8 cellular contexts compared by ENCODE assay signal in genomic region chr13:45108716-45109706, GRCh38. TPM values are rescaled to one million over a fixed set of nuclear protein-coding genes. Genes with fewer than 3 reads are reported as not detected.
A peak's percentile ranks its signal among the peaks of the same experiment; 100 is the strongest.
DNase-seq lines count a peak whose midpoint lies in the region; ATAC-seq and TF ChIP-seq lines count a peak whose summit lies in the region.

No MANE protein-coding gene starts in this region.

- no peak overlapping the region for H3K27ac Mint-ChIP-seq in T-helper 2 cell treated with Interferon-gamma antibody and Interleukin-4, amounts not matched to agents 5 μg/mL and 100 μg/mL, for 36 hours

- no peaks in the 10 kb centered on the region for H3K36me3 Mint-ChIP-seq in T-helper 2 cell treated with Interferon-gamma antibody and Interleukin-4, amounts not matched to agents 5 μg/mL and 100 μg/mL, for 36 hours (ENCODE audit: low read depth)

- H3K4me2 ChIP-seq in smooth muscle cell: no peak overlapping the region

- peak; percentile 14 for DNase-seq in T-helper 2 cell treated with Interferon-gamma antibody and Interleukin-4, amounts not matched to agents 5 μg/mL and 100 μg/mL, for 36 hours (ENCODE audit: low spot score)
- DNase-seq in myocyte (ENCODE audit: low read depth): peak; percentile 67
- no peak for DNase-seq in globus pallidus (ENCODE audit: low spot score)
- DNase-seq in DMS153 (lab: John Stamatoyannopoulos, UW): no peak
- DNase-seq in iPS-NIHi11 (ENCODE audit: low spot score): no peak
- DNase-seq in smooth muscle cell (lab: John Stamatoyannopoulos, UW; ENCODE audit: unreplicated experiment): no peak

- no peaks in the 10 kb centered on the region for H3F3A ChIP-seq in smooth muscle cell (ENCODE audit: low read depth)

- no peak overlapping the region for H3K4me3 ChIP-seq in smooth muscle cell

- no peaks in the 10 kb centered on the region for H3K4me1 ChIP-seq in smooth muscle cell (ENCODE audit: low read depth)

- no peak overlapping the region for H3K4me3 Mint-ChIP-seq in T-helper 2 cell treated with Interferon-gamma antibody and Interleukin-4, amounts not matched to agents 5 μg/mL and 100 μg/mL, for 36 hours

- H3K27me3 ChIP-seq in smooth muscle cell (ENCODE audit: low read depth): no peaks in the 10 kb centered on the region

- WGBS in smooth muscle cell (ENCODE audit: low lambda C conversion rate): 65% methylated on average over 16 of the region's 16 CpGs

- ATAC-seq in GM18868 (IDR thresholded peaks at IDR 0.05; ENCODE audit: unreplicated experiment): peak; percentile 81
- peak; percentile 78 for ATAC-seq in HG02678 (IDR thresholded peaks at IDR 0.05; ENCODE audit: unreplicated experiment)

- no peaks in the 10 kb centered on the region for H3K9me3 Mint-ChIP-seq in T-helper 2 cell treated with Interferon-gamma antibody and Interleukin-4, amounts not matched to agents 5 μg/mL and 100 μg/mL, for 36 hours

- H3K4me1 Mint-ChIP-seq in T-helper 2 cell treated with Interferon-gamma antibody and Interleukin-4, amounts not matched to agents 5 μg/mL and 100 μg/mL, for 36 hours (ENCODE audit: low read depth): no peaks in the 10 kb centered on the region

- no peaks in the 10 kb centered on the region for H3K9me3 ChIP-seq in smooth muscle cell (replicated peaks; ENCODE audit: low read depth)

- no peak for TF ChIP-seq CTCF in smooth muscle cell (IDR thresholded peaks at IDR 0.05; ENCODE audit: borderline replicate concordance, insufficient read depth, poor library complexity, severe bottlenecking)

- peaks cover 7% of the 10 kb centered on the region for H3K27me3 Mint-ChIP-seq in T-helper 2 cell treated with Interferon-gamma antibody and Interleukin-4, amounts not matched to agents 5 μg/mL and 100 μg/mL, for 36 hours (ENCODE audit: low read depth)

- H3K27ac ChIP-seq in smooth muscle cell (ENCODE audit: low read depth): no peak overlapping the region

- no peak overlapping the region for H2AFZ ChIP-seq in smooth muscle cell (ENCODE audit: low read depth)

- no peaks in the 10 kb centered on the region for H3K79me2 ChIP-seq in smooth muscle cell (ENCODE audit: low read depth)

- no peak overlapping the region for H3K9ac ChIP-seq in smooth muscle cell (ENCODE audit: low read depth)

- no peaks in the 10 kb centered on the region for H3K36me3 ChIP-seq in smooth muscle cell (ENCODE audit: low read depth)

- H4K20me1 ChIP-seq in smooth muscle cell (ENCODE audit: low read depth): no peaks in the 10 kb centered on the region

RNA-seq across cellular contexts. Expression of gene GTF2F2, which starts 11.3 kb away (rescaled TPM):
- total RNA-seq in myocyte: 30.8 and 33.9 TPM in 2 replicates
- polyA plus RNA-seq in myocyte (2012): 22.3 TPM
- total RNA-seq in smooth muscle cell: 25.3 and 28.1 TPM in 2 replicates
- polyA plus RNA-seq in smooth muscle cell: 11.2 and 14.6 TPM in 2 replicates

Comparison
In these comparisons a context has a peak if more than half of its experiments do, and no peak if none do; other contexts are left out.
1. DNase-seq: peak in T-helper 2 cell treated with Interferon-gamma antibody and Interleukin-4, amounts not matched to agents 5 μg/mL and 100 μg/mL, for 36 hours (single experiment) and myocyte (single experiment); none in globus pallidus (single experiment), DMS153 (single experiment), iPS-NIHi11 (single experiment) and smooth muscle cell (single experiment).